ENCODE assay signal across 9 cellular contexts in the genomic region with DNA sequence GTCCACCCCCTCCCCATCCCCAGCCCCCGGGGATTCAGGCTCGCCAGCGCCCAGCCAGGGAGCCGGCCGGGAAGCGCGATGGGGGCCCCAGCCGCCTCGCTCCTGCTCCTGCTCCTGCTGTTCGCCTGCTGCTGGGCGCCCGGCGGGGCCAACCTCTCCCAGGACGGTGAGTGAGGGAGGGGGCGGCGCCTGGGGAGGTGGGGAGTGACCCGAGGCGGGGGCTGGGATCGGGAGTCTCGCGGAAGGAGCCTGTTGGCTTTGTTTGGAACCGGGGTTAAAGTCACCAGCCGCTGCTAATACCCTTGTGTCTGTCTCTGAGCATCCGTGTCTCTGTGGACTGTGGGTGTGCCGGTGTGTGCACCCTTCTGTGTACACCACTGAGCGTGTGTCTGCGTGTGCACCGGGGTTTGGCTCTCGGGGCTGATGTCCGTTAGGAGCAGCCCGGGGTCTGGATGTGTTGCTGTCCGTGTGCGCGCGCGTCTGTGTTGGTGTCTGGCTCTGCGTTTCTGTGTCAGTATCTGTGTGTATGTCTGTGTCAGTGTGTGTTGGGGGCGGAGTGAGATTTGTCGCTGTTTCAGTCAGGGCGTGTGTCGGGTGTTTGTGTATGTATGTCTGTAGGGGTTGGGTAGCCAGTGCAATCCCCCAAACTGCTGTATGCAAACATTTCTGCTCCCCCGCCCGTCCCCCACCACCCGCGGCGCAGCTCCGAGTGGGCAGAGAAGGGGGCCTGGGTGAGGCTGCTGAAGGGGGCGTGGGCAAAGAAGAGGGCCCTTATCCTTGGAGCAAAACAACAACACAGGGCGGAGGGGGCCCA. TPM values are rescaled to one million over a fixed set of nuclear protein-coding genes. Genes with fewer than 3 reads are reported as not detected.
A peak's percentile ranks its signal among the peaks of the same experiment; 100 is the strongest.
DNase-seq lines count a peak whose midpoint lies in the region; ATAC-seq and TF ChIP-seq lines count a peak whose summit lies in the region.
"Had no signal": no experiment of that assay in that cellular context is flagged by ENCODE, and none has a peak within 500 bp of the region (broad histone marks: within the 10 kb centered on the region; RNA-seq: fewer than 3 reads in every experiment).

No MANE protein-coding gene starts in this region.

- H3K9me3 ChIP-seq in iPS-18c (ENCODE audit: control insufficient read depth, insufficient read depth, low read length) (peaks cover 4% of the 10 kb centered on the region), adrenal gland (replicated peaks in 1 of 3) (no peaks in the 10 kb centered on the region)

- H3K27ac Mint-ChIP-seq in HFFc6 (no peak overlapping the region), CD14-positive monocyte (no peak overlapping the region)
- no peak overlapping the region for H3K27ac Mint-ChIP-seq in stimulated activated effector memory CD8-positive, alpha-beta T cell treated with anti-CD3 and anti-CD28 coated beads, Interleukin-12 subunit alpha, Interleukin-12 subunit beta, amount 100 ng/mL, for 72 hours

- peaks cover 27% of the 10 kb centered on the region for H3K27me3 ChIP-seq in adrenal gland

- DNase-seq in HFFc6 (no peak), anterior cingulate cortex (lab: John Stamatoyannopoulos, UW) (peak in 36 of 58 donors; percentile 7 to 79 (median 50)), KG1 (lab: John Stamatoyannopoulos, UW) (no peak), CD14-positive monocyte (ENCODE audit: low spot score) (no peak), adrenal gland (no peak), NCI-H187 treated with DMSO at 0.1 percent for 48 hours (lab: John Stamatoyannopoulos, UW) (no peak)
- no peak for DNase-seq in stimulated activated effector memory CD8-positive, alpha-beta T cell treated with anti-CD3 and anti-CD28 coated beads, Interleukin-12 subunit alpha, Interleukin-12 subunit beta, amount 100 ng/mL, for 72 hours (ENCODE audit: low spot score in 2 of 2)
- DNase-seq: effector memory CD4-positive, alpha-beta T cell had no signal

- H3K4me1 ChIP-seq in adrenal gland (replicated peaks in 1 of 2) = no peaks in the 10 kb centered on the region

- TF ChIP-seq CTCF in HFFc6 (IDR thresholded peaks at IDR 0.05) = no peak
- no peak for TF ChIP-seq CTCF in CD14-positive monocyte (IDR thresholded peaks at IDR 0.05)
- no peak for TF ChIP-seq CTCF in adrenal gland (IDR thresholded peaks at IDR 0.05)

- peak; percentile 44 for ATAC-seq in stimulated activated effector memory CD8-positive, alpha-beta T cell treated with anti-CD3 and anti-CD28 coated beads, Interleukin-12 subunit alpha, Interleukin-12 subunit beta, amount 100 ng/mL, for 72 hours

- intact Hi-C loops in CD14-positive monocyte (cut with micrococcal nuclease) = no loop called here
- intact Hi-C loops in adrenal gland (cut with DNase I) = no loop called here

- no peaks in the 10 kb centered on the region for H3K36me3 ChIP-seq in adrenal gland (replicated peaks in 1 of 2)

- 0 to 3% (median 1%) methylated on average over 7 to 49 of the region's 49 CpGs for WGBS in adrenal gland, 4 donors

- H3K27me3 Mint-ChIP-seq in HFFc6 (ENCODE audit: insufficient read depth) = peaks cover 35% of the 10 kb centered on the region
- H3K27me3 Mint-ChIP-seq in CD14-positive monocyte (ENCODE audit: low read depth in 3 of 3) = peaks cover 59 to 64% (median 60%) of the 10 kb centered on the region in 3 donors

- H3K4me1 Mint-ChIP-seq in HFFc6 (ENCODE audit: low read depth) (peaks cover 6% of the 10 kb centered on the region; the same call in 1 of the 2 replicates), CD14-positive monocyte (peaks cover 27% of the 10 kb centered on the region)
- H3K4me1 Mint-ChIP-seq in stimulated activated effector memory CD8-positive, alpha-beta T cell treated with anti-CD3 and anti-CD28 coated beads, Interleukin-12 subunit alpha, Interleukin-12 subunit beta, amount 100 ng/mL, for 72 hours = peaks cover 7% of the 10 kb centered on the region

- H3K4me3 ChIP-seq in iPS-18c (ENCODE audit: insufficient read depth, low read depth, low read length) (peak overlapping the region; percentile 84), adrenal gland (peak overlapping the region in 1 of 4 donors; percentile 34)

- H3K9me3 Mint-ChIP-seq in HFFc6 (no peaks in the 10 kb centered on the region), CD14-positive monocyte (peaks cover 0 to 7% (median 3%) of the 10 kb centered on the region in 7 donors)
- no peaks in the 10 kb centered on the region for H3K9me3 Mint-ChIP-seq in stimulated activated effector memory CD8-positive, alpha-beta T cell treated with anti-CD3 and anti-CD28 coated beads, Interleukin-12 subunit alpha, Interleukin-12 subunit beta, amount 100 ng/mL, for 72 hours

- H3K4me3 Mint-ChIP-seq in HFFc6 (peak overlapping the region; percentile 56), CD14-positive monocyte (peak overlapping the region in 1 of 2 donors; percentile 79)
- H3K4me3 Mint-ChIP-seq in stimulated activated effector memory CD8-positive, alpha-beta T cell treated with anti-CD3 and anti-CD28 coated beads, Interleukin-12 subunit alpha, Interleukin-12 subunit beta, amount 100 ng/mL, for 72 hours = no peak overlapping the region

- no peak overlapping the region for H3K27ac ChIP-seq in adrenal gland

- H3K36me3 Mint-ChIP-seq in HFFc6 (ENCODE audit: low read depth) (0 out of 2 replicates have a peak, but pooled peaks cover 5% of the 10 kb centered on the region), CD14-positive monocyte (peaks cover 0 to 3% of the 10 kb centered on the region in 2 donors)
- no peaks in the 10 kb centered on the region for H3K36me3 Mint-ChIP-seq in stimulated activated effector memory CD8-positive, alpha-beta T cell treated with anti-CD3 and anti-CD28 coated beads, Interleukin-12 subunit alpha, Interleukin-12 subunit beta, amount 100 ng/mL, for 72 hours

- TF ChIP-seq POLR2A in adrenal gland (IDR thresholded peaks at IDR 0.05) = no peak

RNA-seq across cellular contexts. Expression of gene CADM3, which starts 0.5 kb away (rescaled TPM):
- under 1 TPM in 4 of 6 experiments, not detected in 2; 0.06 to 0.24 (median 0.17) TPM for total RNA-seq in HFFc6 (2021; fragmentation: NEBNext Ultra II Directional; extraction: Animal tissue kit (Norgen Biotek cat#: 25700))
- polyA plus RNA-seq in CD14-positive monocyte (not detected), adrenal gland (1 to 10 TPM; 3.3 to 5.9 (median 5.5) TPM)
- total RNA-seq in adrenal gland = 1 to 10 TPM in 5 of 8 donors, under 1 TPM in 2, not detected in 1; 0.83 to 7.8 (median 1.6) TPM

RNA-seq across cellular contexts. Expression of gene ACKR1, which starts 32.8 kb away (rescaled TPM):
- not detected for total RNA-seq in HFFc6 (2021; fragmentation: NEBNext Ultra II Directional; extraction: Animal tissue kit (Norgen Biotek cat#: 25700))
- polyA plus RNA-seq in CD14-positive monocyte (under 1 TPM in 1 of 2 donors, not detected in 1; 0.14 TPM), adrenal gland (10 to 100 TPM in 2 of 3 donors, 1 to 10 TPM in 1; 6.8 to 75.0 (median 11.1) TPM)
- total RNA-seq in adrenal gland = 10 to 100 TPM in 5 of 8 donors, 1 to 10 TPM in 3; 3.9 to 19.9 (median 11.4) TPM

Comparison
In these comparisons a context has a peak if more than half of its experiments do, and no peak if none do; other contexts are left out.
1. DNase-seq: peak in anterior cingulate cortex (36 of 58); none in HFFc6 (single experiment), stimulated activated effector memory CD8-positive, alpha-beta T cell treated with anti-CD3 and anti-CD28 coated beads, Interleukin-12 subunit alpha, Interleukin-12 subunit beta, amount 100 ng/mL, for 72 hours (0 of 2), KG1 (single experiment), CD14-positive monocyte (single experiment), adrenal gland (0 of 7) and NCI-H187 treated with DMSO at 0.1 percent for 48 hours (single experiment).
2. RNA of gene ACKR1, which starts 32.8 kb away (total RNA-seq): 3.9 to 19.9 TPM in adrenal gland; not detected in HFFc6; every median in the first group is over 4 times any median in the second.